Comparison of ENCODE assay signal across 13 cellular contexts in the genomic region with DNA sequence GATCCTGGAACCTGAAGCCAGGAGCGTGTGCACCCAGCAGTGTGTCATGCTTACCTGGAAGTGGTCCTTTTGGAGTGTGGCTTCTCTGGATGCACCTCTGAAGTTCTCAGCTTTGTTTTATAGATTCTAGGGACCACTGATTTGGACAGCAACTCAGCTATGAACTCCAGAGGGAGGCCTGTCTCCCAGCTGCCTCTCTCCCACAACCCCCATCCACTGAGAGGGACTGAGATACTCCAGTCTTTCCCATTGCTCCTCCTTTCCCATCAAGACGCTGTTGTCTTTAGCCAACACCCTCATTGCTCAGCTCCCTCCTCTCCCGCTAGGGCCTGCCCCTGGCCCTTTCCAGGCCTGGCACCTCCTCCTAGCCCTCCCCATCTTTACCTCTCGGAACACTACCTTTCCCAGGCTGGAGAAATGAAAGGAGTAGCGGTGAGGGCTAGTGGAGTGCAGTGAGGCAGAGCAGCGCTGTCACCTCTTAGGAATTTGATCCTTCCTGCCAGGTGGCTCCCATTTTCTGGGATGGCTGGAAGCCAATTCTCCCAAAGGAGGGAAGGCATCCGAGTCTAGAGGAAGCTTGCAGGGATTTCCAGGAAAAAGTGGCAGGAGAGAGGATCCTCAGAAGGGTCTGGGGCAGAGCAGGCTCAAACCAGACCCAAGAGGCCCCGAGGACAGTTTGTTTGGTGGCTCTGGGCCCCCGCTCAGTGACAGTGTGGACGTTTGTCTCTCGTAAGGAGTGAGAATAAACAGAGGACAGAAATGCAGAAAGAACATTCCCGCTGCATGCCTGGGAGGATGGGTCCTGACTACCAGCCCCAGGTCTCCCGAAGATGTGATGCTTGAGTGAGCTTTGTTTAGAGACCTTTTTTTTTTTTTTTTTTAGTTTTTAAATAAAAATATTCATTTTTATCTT. TPM values are rescaled to one million over a fixed set of nuclear protein-coding genes. Genes with fewer than 3 reads are reported as not detected.
DNase-seq lines count a peak whose midpoint lies in the region; ATAC-seq, FAIRE-seq and TF ChIP-seq lines count a peak whose summit lies in the region.
"Had no signal": no experiment of that assay in that cellular context is flagged by ENCODE, and none has a peak within 500 bp of the region (broad histone marks: within the 10 kb centered on the region; RNA-seq: fewer than 3 reads in every experiment).

A gene (minus strand): TSS at position 285 of the 913 bp plus-strand sequence. CDS start 1,261 bp downstream, outside the sequence.

- ATAC-seq in activated T-cell treated with anti-CD3 and anti-CD28 coated beads, Interleukin-2, amount 50 U/mL, for 72 hours (replicated peaks in 1 of 2) = no peak

- peak within 1 kb of the TSS; percentile 4 to 61 for H3K4me3 Mint-ChIP-seq in activated T-cell treated with anti-CD3 and anti-CD28 coated beads, Interleukin-2, amount 50 U/mL, for 72 hours

- CTCF ChIA-PET in A673 (lab: Charles Lee) = interaction anchor here (0.6 kb wide), 1 partner anchor 450 kb away, joined by 7 read pairs; no protein-coding TSS in a partner anchor

- H3K4me3 ChIP-seq in small intestine (ENCODE audit: low read depth in 1 of 2, low read length in 2 of 2) (no peak within 1 kb of the TSS), A673 (ENCODE audit: low read depth, low read length, poor library complexity, severe bottlenecking) (no peak within 1 kb of the TSS)
- H3K4me3 ChIP-seq: tibial artery had no signal

- peaks cover 38% of the 10 kb centered on the region for H3K27me3 Mint-ChIP-seq in activated T-cell treated with anti-CD3 and anti-CD28 coated beads, Interleukin-2, amount 50 U/mL, for 72 hours (ENCODE audit: low read depth)

- no TSS peak for BruUV-seq in A673 (replicated peaks; lab: Mats Ljungman, UMichigan)

- H3K36me3 ChIP-seq in small intestine (ENCODE audit: control insufficient read depth in 2 of 2, insufficient read depth in 2 of 2, low read length in 2 of 2) (peaks cover 0 to 3% of the 10 kb centered on the region in 2 donors), A673 (ENCODE audit: insufficient read depth, low read length, poor library complexity, severe bottlenecking) (no peaks in the 10 kb centered on the region)
- H3K36me3 ChIP-seq: tibial artery had no signal

- H3K9me3 ChIP-seq in small intestine (ENCODE audit: control insufficient read depth, low read depth) (no peaks in the 10 kb centered on the region), A673 (ENCODE audit: low read depth, low read length, poor library complexity, severe bottlenecking) (no peaks in the 10 kb centered on the region)
- H3K9me3 ChIP-seq: psoas muscle, tibial artery had no signal

- WGBS in small intestine, 3 donors = 28 to 49% (median 40%) methylated on average over 13 of the region's 13 CpGs

- no peak for DNase-seq in activated T-cell treated with anti-CD3 and anti-CD28 coated beads, Interleukin-2, amount 50 U/mL, for 72 hours
- DNase-seq in activated T-cell treated with anti-CD3 and anti-CD28 coated beads, Interleukin-2, amount 50 U/mL, for 1 hour = no peak
- DNase-seq in NCI-H345 (lab: John Stamatoyannopoulos, UW) = peak; percentile 75
- DNase-seq in epithelial cell of prostate (ENCODE audit: low read depth, low spot score) = peak; percentile 18
- peak; percentile 27 for DNase-seq in small intestine
- no peak for DNase-seq in stimulated activated CD4-positive, alpha-beta T cell treated with anti-CD3 and anti-CD28 coated beads, Interleukin-2, amount 100 ng/mL, for 24 hours
- no peak for DNase-seq in A673 (ENCODE audit: low spot score)
- no peak for DNase-seq in NAMALWA (ENCODE audit: low spot score)
- DNase-seq: AML-193, psoas muscle, tibial artery had no signal

- TF ChIP-seq CTCF in A673 (conservative IDR thresholded peaks at IDR 0.05; ENCODE audit: low read depth, low read length) = no peak

- no peak for FAIRE-seq in small intestine (lab: Jason Lieb, UNC)

- H3K4me1 Mint-ChIP-seq in activated T-cell treated with anti-CD3 and anti-CD28 coated beads, Interleukin-2, amount 50 U/mL, for 72 hours (ENCODE audit: low read depth) = peaks cover 6% of the 10 kb centered on the region

- H3K9me3 Mint-ChIP-seq in activated T-cell treated with anti-CD3 and anti-CD28 coated beads, Interleukin-2, amount 50 U/mL, for 72 hours = no peaks in the 10 kb centered on the region

- H3K27ac Mint-ChIP-seq in activated T-cell treated with anti-CD3 and anti-CD28 coated beads, Interleukin-2, amount 50 U/mL, for 72 hours = no peak within 1 kb of the TSS

- no peaks in the 10 kb centered on the region for H3K36me3 Mint-ChIP-seq in activated T-cell treated with anti-CD3 and anti-CD28 coated beads, Interleukin-2, amount 50 U/mL, for 72 hours (ENCODE audit: insufficient read depth in 2 of 2)

- intact Hi-C loops in A673 (cut with micrococcal nuclease; ENCODE audit: unreplicated experiment) = no loop called here

- POLR2A ChIA-PET in A673 (lab: Charles Lee; ENCODE audit: low non-redundant PET) = interaction anchor here (0.6 kb wide), 1 partner anchor 101 kb away, joined by 13 read pairs; no protein-coding TSS in a partner anchor

- H3K4me1 ChIP-seq in small intestine (ENCODE audit: control insufficient read depth in 2 of 2, insufficient read depth in 1 of 2, low read depth in 1 of 2, low read length in 1 of 2) = no peaks in the 10 kb centered on the region
- H3K4me1 ChIP-seq in A673 (ENCODE audit: insufficient read depth, low read length, poor library complexity, severe bottlenecking) = no peaks in the 10 kb centered on the region

- H3K27me3 ChIP-seq in small intestine (ENCODE audit: control insufficient read depth in 2 of 2, insufficient read depth in 2 of 2, low read length in 2 of 2) (peaks cover 12 to 15% of the 10 kb centered on the region in 2 donors), A673 (replicated peaks; ENCODE audit: insufficient read depth, low read depth, low read length, poor library complexity) (peaks cover 25% of the 10 kb centered on the region)

- H3K27ac ChIP-seq in epithelial cell of prostate = no peak within 1 kb of the TSS
- no peak within 1 kb of the TSS for H3K27ac ChIP-seq in small intestine (ENCODE audit: low read depth in 1 of 2, low read length in 1 of 2)
- H3K27ac ChIP-seq in A673 (ENCODE audit: low read depth, low read length, poor library complexity, severe bottlenecking) = no peak within 1 kb of the TSS
- H3K27ac ChIP-seq: psoas muscle, tibial artery had no signal

RNA-seq across cellular contexts. Expression of the gene that starts here (rescaled TPM):
- total RNA-seq in activated T-cell treated with anti-CD3 and anti-CD28 coated beads, Interleukin-2, amount 50 U/mL, for 72 hours = not detected
- under 1 TPM in 1 of 3 donors, not detected in 2; 0.06 TPM for polyA plus RNA-seq in small intestine
- 0.15 TPM in 1 of 2 replicates, not detected in the other for total RNA-seq in A673 (2021)
- total RNA-seq: dermis microvascular lymphatic vessel endothelial cell, SK-MEL-5 had no signal

Comparison
In these comparisons a context has a peak if more than half of its experiments do, and no peak if none do; other contexts are left out.
1. Peak in DNase-seq in small intestine; RNA of the gene not detected or under 1 TPM.
2. DNase-seq: peak in NCI-H345 (single experiment) and epithelial cell of prostate (single experiment); none in activated T-cell treated with anti-CD3 and anti-CD28 coated beads, Interleukin-2, amount 50 U/mL, for 72 hours (0 of 2), activated T-cell treated with anti-CD3 and anti-CD28 coated beads, Interleukin-2, amount 50 U/mL, for 1 hour (single experiment), stimulated activated CD4-positive, alpha-beta T cell treated with anti-CD3 and anti-CD28 coated beads, Interleukin-2, amount 100 ng/mL, for 24 hours (0 of 2), A673 (single experiment) and NAMALWA (single experiment).